In the genomic region with DNA sequence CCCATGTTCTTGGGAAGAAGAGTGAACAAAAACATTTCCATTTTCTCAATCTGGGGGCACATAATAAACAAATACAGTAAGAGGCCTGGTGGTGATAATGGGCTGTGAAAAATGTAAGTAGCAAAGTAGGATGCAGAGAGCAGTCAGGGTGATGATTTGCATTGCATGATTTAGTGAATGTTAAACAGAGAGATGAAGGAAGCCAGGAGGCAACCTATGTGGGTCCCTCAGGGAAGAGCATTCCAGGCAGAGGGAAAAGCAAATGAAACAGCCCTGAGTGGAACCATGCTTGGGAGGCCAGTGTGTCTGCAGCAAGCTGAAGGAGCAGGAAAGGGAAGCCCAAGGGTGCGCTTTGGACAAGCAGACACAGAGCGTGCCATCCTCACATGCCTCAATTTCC, we compare ENCODE assay signal across 19 cellular contexts. TPM values are rescaled to one million over a fixed set of nuclear protein-coding genes. Genes with fewer than 3 reads are reported as not detected.
DNase-seq lines count a peak whose midpoint lies in the region; ATAC-seq, FAIRE-seq and TF ChIP-seq lines count a peak whose summit lies in the region.
"Had no signal": no experiment of that assay in that cellular context is flagged by ENCODE, and none has a peak within 500 bp of the region (broad histone marks: within the 10 kb centered on the region; RNA-seq: fewer than 3 reads in every experiment).

No MANE protein-coding gene starts in this region.

- FAIRE-seq in keratinocyte (lab: Jason Lieb, UNC), result peak; percentile 62

- H3K9me1 ChIP-seq in keratinocyte (ENCODE audit: control insufficient read depth, extremely low read depth, insufficient read depth, low read length), result no peaks in the 10 kb centered on the region

- no peak for DNase-seq in cardiac muscle cell (ENCODE audit: low read depth in 1 of 2, low spot score in 1 of 2)
- no peak for DNase-seq in heart left ventricle
- DNase-seq in mammary epithelial cell, result no peak
- DNase-seq in keratinocyte (ENCODE audit: low read depth, low spot score), result no peak
- DNase-seq in smooth muscle cell (lab: John Stamatoyannopoulos, UW; ENCODE audit: unreplicated experiment), result no peak
- DNase-seq in stimulated activated CD4-positive, alpha-beta T cell treated with anti-CD3 and anti-CD28 coated beads, Interleukin-15, amount 100 ng/mL, for 24 hours, result no peak
- no peak for DNase-seq in T-helper 1 cell
- DNase-seq in activated CD4-positive, alpha-beta T cell treated with anti-CD3 and anti-CD28 coated beads for 1 hour, result no peak
- DNase-seq: 8988T; CD8-positive, alpha-beta memory T cell; MG63; NCI-H1105; NCI-H1694 treated with DMSO at 0.1 percent for 48 hours; NCI-H69 had no signal

- H3K36me3 ChIP-seq in cardiac muscle cell (no peaks in the 10 kb centered on the region), heart left ventricle (no peaks in the 10 kb centered on the region), mammary epithelial cell (ENCODE audit: insufficient read depth, low read length) (no peaks in the 10 kb centered on the region), keratinocyte (ENCODE audit: control insufficient read depth in 2 of 2, extremely low read depth in 1 of 2, insufficient read depth in 2 of 2, low read length in 2 of 2) (no peaks in the 10 kb centered on the region), smooth muscle cell (ENCODE audit: low read depth) (no peaks in the 10 kb centered on the region)
- H3K36me3 ChIP-seq: BLaER1, MG63 had no signal

- no peak for ATAC-seq in heart left ventricle
- ATAC-seq: HCT116, Right ventricle myocardium inferior had no signal

- no peaks in the 10 kb centered on the region for H3K27me3 ChIP-seq in cardiac muscle cell
- H3K27me3 ChIP-seq in heart left ventricle, result no peaks in the 10 kb centered on the region
- no peaks in the 10 kb centered on the region for H3K27me3 ChIP-seq in mammary epithelial cell (ENCODE audit: insufficient read depth, low read length)
- H3K27me3 ChIP-seq in keratinocyte (ENCODE audit: control insufficient read depth, extremely low read depth, insufficient read depth, low read length), result no peaks in the 10 kb centered on the region
- no peaks in the 10 kb centered on the region for H3K27me3 ChIP-seq in smooth muscle cell (ENCODE audit: low read depth)
- H3K27me3 ChIP-seq: BLaER1, MG63 had no signal

- BruUV-seq in mammary epithelial cell (replicated peaks; lab: Mats Ljungman, UMichigan), result no TSS peak

- H3F3A ChIP-seq in smooth muscle cell (ENCODE audit: low read depth), result no peaks in the 10 kb centered on the region

- in situ Hi-C loops in mammary epithelial cell (cut with MboI; ENCODE audit: low sequenced_read_pairs in 2 of 2), result loop anchor here in 1 of 2 donors (5.0 kb wide), 1 partner anchor 70 kb away; no protein-coding TSS in a partner anchor

- no peak for TF ChIP-seq CTCF in cardiac muscle cell (IDR thresholded peaks at IDR 0.05; ENCODE audit: low read depth, low read length)
- TF ChIP-seq CTCF in heart left ventricle (IDR thresholded peaks at IDR 0.05), result no peak
- no peak for TF ChIP-seq CTCF in mammary epithelial cell (conservative IDR thresholded peaks at IDR 0.05 in 1 of 2, IDR thresholded peaks at IDR 0.05 in 1 of 2; ENCODE audit: extremely low read depth in 1 of 2, insufficient read depth in 1 of 2, low read depth in 1 of 2, low read length in 2 of 2)
- TF ChIP-seq CTCF in keratinocyte (optimal IDR thresholded peaks at IDR 0.05 in 1 of 3, IDR thresholded peaks at IDR 0.05 in 1 of 3, conservative IDR thresholded peaks at IDR 0.05 in 1 of 3; ENCODE audit: extremely low read depth in 1 of 3, insufficient read depth in 2 of 3, low read length in 3 of 3), result no peak
- TF ChIP-seq CTCF in smooth muscle cell (IDR thresholded peaks at IDR 0.05; ENCODE audit: borderline replicate concordance, insufficient read depth, poor library complexity, severe bottlenecking), result no peak

- TF ChIP-seq POLR2A in heart left ventricle (IDR thresholded peaks at IDR 0.05), result no peak

- no peaks in the 10 kb centered on the region for H3K79me2 ChIP-seq in mammary epithelial cell (ENCODE audit: insufficient read depth, low read length)
- no peaks in the 10 kb centered on the region for H3K79me2 ChIP-seq in keratinocyte (ENCODE audit: control insufficient read depth, insufficient read depth, low read length)
- H3K79me2 ChIP-seq in smooth muscle cell (ENCODE audit: low read depth), result no peaks in the 10 kb centered on the region

- dilution Hi-C loops in mammary epithelial cell (cut with HindIII; ENCODE audit: low sequenced_read_pairs), result no loop called here
- dilution Hi-C loops in keratinocyte (cut with MboI; ENCODE audit: extremely low pct_ligation_motif_present, low sequenced_read_pairs), result no loop called here

- intact Hi-C loops in heart left ventricle (cut with DNase I), result no loop called here
- intact Hi-C loops in mammary epithelial cell (cut with micrococcal nuclease), result no loop called here

- WGBS in heart left ventricle, 4 donors, result 44 to 50% (median 48%) methylated on average over 2 of the region's 2 CpGs
- 38% methylated on average over 2 of the region's 2 CpGs for WGBS in mammary epithelial cell (ENCODE audit: low coverage, missing lambda C conversion rate)
- WGBS in smooth muscle cell (ENCODE audit: low lambda C conversion rate), result 47% methylated on average over 2 of the region's 2 CpGs

- H3K4me2 ChIP-seq in mammary epithelial cell (ENCODE audit: insufficient read depth, low read depth, low read length), result peak overlapping the region; percentile 66
- peak overlapping the region; percentile 80 for H3K4me2 ChIP-seq in keratinocyte (ENCODE audit: control insufficient read depth, extremely low read depth, insufficient read depth, low read depth, low read length)
- no peak overlapping the region for H3K4me2 ChIP-seq in smooth muscle cell
- H3K4me2 ChIP-seq: BLaER1, KMS-11 had no signal

- H3K4me1 ChIP-seq in cardiac muscle cell (ENCODE audit: low read depth) (peaks cover 10% of the 10 kb centered on the region), heart left ventricle (peaks cover 0 to 15% (median 0%) of the 10 kb centered on the region in 12 donors), mammary epithelial cell (ENCODE audit: insufficient read depth, low read length) (peaks cover 31% of the 10 kb centered on the region), keratinocyte (ENCODE audit: control insufficient read depth, extremely low read depth, insufficient read depth, low read length) (peaks cover 61% of the 10 kb centered on the region), smooth muscle cell (ENCODE audit: low read depth) (peaks cover 13% of the 10 kb centered on the region)

- H3K4me3 ChIP-seq in cardiac muscle cell (no peak overlapping the region), heart left ventricle (no peak overlapping the region), mammary epithelial cell (replicated peaks in 1 of 3; ENCODE audit: insufficient read depth in 1 of 3, low read depth in 2 of 3, low read length in 3 of 3) (no peak overlapping the region), keratinocyte (ENCODE audit: control insufficient read depth in 2 of 3, extremely low read depth in 1 of 3, insufficient read depth in 2 of 3, low read depth in 1 of 3, low read length in 3 of 3) (peak overlapping the region in 1 of 3 experiments; percentile 33), smooth muscle cell (no peak overlapping the region)
- H3K4me3 ChIP-seq: BLaER1, MG63 had no signal

- CTCF ChIA-PET in mammary epithelial cell (lab: Charles Lee; ENCODE audit: low non-redundant PET), result no interaction called here

- no peaks in the 10 kb centered on the region for H3K9me3 ChIP-seq in cardiac muscle cell (ENCODE audit: low read depth)
- H3K9me3 ChIP-seq in heart left ventricle, result no peaks in the 10 kb centered on the region
- no peaks in the 10 kb centered on the region for H3K9me3 ChIP-seq in mammary epithelial cell (replicated peaks; ENCODE audit: insufficient read depth, low read length)
- no peaks in the 10 kb centered on the region for H3K9me3 ChIP-seq in keratinocyte (ENCODE audit: control insufficient read depth, low read depth, low read length)
- H3K9me3 ChIP-seq in smooth muscle cell (replicated peaks; ENCODE audit: low read depth), result no peaks in the 10 kb centered on the region
- H3K9me3 ChIP-seq: BLaER1, MG63 had no signal

- H3K27ac ChIP-seq in cardiac muscle cell (peak overlapping the region; percentile 35), heart left ventricle (peak overlapping the region in 3 of 12 donors; percentile 8 to 52 (median 20)), mammary epithelial cell (ENCODE audit: insufficient read depth, low read depth, low read length) (no peak overlapping the region), keratinocyte (ENCODE audit: control insufficient read depth, insufficient read depth, low read length) (peak overlapping the region; percentile 45), smooth muscle cell (ENCODE audit: low read depth) (no peak overlapping the region)
- H3K27ac ChIP-seq: BLaER1, KMS-11 had no signal

- H2AFZ ChIP-seq in mammary epithelial cell (ENCODE audit: low read depth, low read length) (peak overlapping the region; percentile 52), keratinocyte (ENCODE audit: control insufficient read depth, low read length) (no peak overlapping the region), smooth muscle cell (ENCODE audit: low read depth) (peak overlapping the region; percentile 18)

- no peaks in the 10 kb centered on the region for H4K20me1 ChIP-seq in mammary epithelial cell (ENCODE audit: insufficient read depth, low read length)
- no peaks in the 10 kb centered on the region for H4K20me1 ChIP-seq in keratinocyte (ENCODE audit: control insufficient read depth, extremely low read depth, insufficient read depth, low read length)
- no peaks in the 10 kb centered on the region for H4K20me1 ChIP-seq in smooth muscle cell (ENCODE audit: low read depth)
- H4K20me1 ChIP-seq: BLaER1 had no signal

- H3K9ac ChIP-seq in mammary epithelial cell (ENCODE audit: insufficient read depth, low read length) (no peak overlapping the region), keratinocyte (ENCODE audit: control insufficient read depth, extremely low read depth, insufficient read depth, low read length) (no peak overlapping the region), smooth muscle cell (ENCODE audit: low read depth) (no peak overlapping the region)
- H3K9ac ChIP-seq: BLaER1, KMS-11 had no signal

RNA-seq across cellular contexts. Expression of a gene that starts 5.4 kb away (rescaled TPM):
- total RNA-seq in cardiac muscle cell (not detected in 2 replicates), heart left ventricle (10 to 100 TPM in 2 of 9 donors, 1 to 10 TPM in 7; 1.1 to 34.9 (median 6.8) TPM), mammary epithelial cell (under 1 TPM in 1 of 2 donors, not detected in 1; 0.67 TPM), smooth muscle cell (0.13 TPM in 1 of 2 replicates, not detected in the other)
- polyA plus RNA-seq in cardiac muscle cell (not detected in 2 replicates), heart left ventricle (1 to 10 TPM; 1.0 to 3.2 TPM), mammary epithelial cell (0.08 TPM), keratinocyte (0.33 to 0.79 TPM (median 0.75 TPM) in 3 replicates), smooth muscle cell (not detected in 2 replicates)
- polyA minus RNA-seq in mammary epithelial cell (not detected), keratinocyte (0.36 to 0.96 TPM in 2 of 3 replicates, not detected in the other)
- polyA plus RNA-seq in keratinocyte (2011; ENCODE audit: low read depth), result not detected
- 0.23 and 0.25 TPM in 2 replicates for polyA plus RNA-seq in keratinocyte (2011; cell fraction: cytosol; rRNA removed)
- 0.37 TPM in 2 replicates for polyA plus RNA-seq in keratinocyte (2011; cell fraction: nucleus; rRNA removed)
- 0.26 TPM in 1 of 2 replicates, not detected in the other for polyA plus RNA-seq in keratinocyte (2012; ENCODE audit: low replicate concordance)
- not detected for polyA minus RNA-seq in keratinocyte (2011; cell fraction: cytosol; rRNA and poly(A)+ RNA removed)
- 0.21 TPM in 1 of 2 replicates, not detected in the other for polyA minus RNA-seq in keratinocyte (2011; cell fraction: nucleus; rRNA and poly(A)+ RNA removed)
- total RNA-seq: CD8-positive, alpha-beta memory T cell; Daoy had no signal

Comparison
In these comparisons a context has a peak if more than half of its experiments do, and no peak if none do; other contexts are left out.
1. H3K27ac ChIP-seq: peak in cardiac muscle cell (single experiment) and keratinocyte (single experiment); none in mammary epithelial cell (single experiment) and smooth muscle cell (single experiment).